2 cellular contexts compared by ENCODE assay signal in the genomic region with DNA sequence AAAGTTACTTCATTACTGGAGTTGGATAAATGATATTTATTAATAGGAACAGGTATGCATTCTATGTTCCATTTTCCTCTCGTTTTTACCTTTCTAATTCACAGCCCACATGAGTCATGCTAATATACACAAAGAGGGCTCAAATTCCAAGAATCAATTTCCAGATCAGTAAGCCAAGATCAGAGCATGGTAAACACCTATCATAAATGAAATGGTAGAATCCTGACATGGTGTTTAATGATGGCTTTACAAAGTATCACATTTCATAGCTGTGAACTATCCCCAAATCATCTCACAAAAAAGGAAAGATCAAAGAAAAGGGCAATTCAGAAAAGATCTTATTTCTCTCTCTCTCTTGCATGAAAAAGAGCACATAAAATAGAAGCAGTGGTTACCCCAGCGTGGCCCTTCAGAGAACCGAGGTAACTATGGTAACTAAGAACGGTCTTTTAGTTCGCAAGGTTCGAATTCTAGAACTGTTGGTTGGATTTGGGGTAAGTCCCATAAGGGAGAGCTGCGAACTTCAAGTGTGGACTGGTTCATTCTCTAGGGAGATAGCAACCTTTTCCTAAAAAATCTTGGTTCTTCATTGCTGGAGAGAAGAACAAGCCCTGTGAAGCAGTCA.
A peak's percentile ranks its signal among the peaks of the same experiment; 100 is the strongest.
TF ChIP-seq lines count a peak whose summit lies in the region.

No MANE protein-coding gene starts in this region.

TF ChIP-seq in HEK293, 187 proteins besides CTCF, POLR2A, EP300 and RAD21:
- TF ChIP-seq ZNF366 (tag by site-specific recombination; conservative IDR thresholded peaks at IDR 0.05) = no peak; the same call in 1 of the 2 replicates
- TF ChIP-seq ZIC2 (tag by site-specific recombination; IDR thresholded peaks at IDR 0.05) = no peak
- TF ChIP-seq, protein P1, sequence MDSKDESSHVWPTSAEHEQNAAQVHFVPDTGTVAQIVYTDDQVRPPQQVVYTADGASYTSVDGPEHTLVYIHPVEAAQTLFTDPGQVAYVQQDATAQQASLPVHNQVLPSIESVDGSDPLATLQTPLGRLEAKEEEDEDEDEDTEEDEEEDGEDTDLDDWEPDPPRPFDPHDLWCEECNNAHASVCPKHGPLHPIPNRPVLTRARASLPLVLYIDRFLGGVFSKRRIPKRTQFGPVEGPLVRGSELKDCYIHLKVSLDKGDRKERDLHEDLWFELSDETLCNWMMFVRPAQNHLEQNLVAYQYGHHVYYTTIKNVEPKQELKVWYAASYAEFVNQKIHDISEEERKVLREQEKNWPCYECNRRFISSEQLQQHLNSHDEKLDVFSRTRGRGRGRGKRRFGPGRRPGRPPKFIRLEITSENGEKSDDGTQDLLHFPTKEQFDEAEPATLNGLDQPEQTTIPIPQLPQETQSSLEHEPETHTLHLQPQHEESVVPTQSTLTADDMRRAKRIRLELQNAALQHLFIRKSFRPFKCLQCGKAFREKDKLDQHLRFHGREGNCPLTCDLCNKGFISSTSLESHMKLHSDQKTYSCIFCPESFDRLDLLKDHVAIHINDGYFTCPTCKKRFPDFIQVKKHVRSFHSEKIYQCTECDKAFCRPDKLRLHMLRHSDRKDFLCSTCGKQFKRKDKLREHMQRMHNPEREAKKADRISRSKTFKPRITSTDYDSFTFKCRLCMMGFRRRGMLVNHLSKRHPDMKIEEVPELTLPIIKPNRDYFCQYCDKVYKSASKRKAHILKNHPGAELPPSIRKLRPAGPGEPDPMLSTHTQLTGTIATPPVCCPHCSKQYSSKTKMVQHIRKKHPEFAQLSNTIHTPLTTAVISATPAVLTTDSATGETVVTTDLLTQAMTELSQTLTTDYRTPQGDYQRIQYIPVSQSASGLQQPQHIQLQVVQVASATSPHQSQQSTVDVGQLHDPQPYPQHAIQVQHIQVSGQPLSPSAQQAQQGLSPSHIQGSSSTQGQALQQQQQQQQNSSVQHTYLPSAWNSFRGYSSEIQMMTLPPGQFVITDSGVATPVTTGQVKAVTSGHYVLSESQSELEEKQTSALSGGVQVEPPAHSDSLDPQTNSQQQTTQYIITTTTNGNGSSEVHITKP (tag by site-specific recombination; IDR thresholded peaks at IDR 0.05) = peak; percentile 80
- TF ChIP-seq ZBTB17 (tag by site-specific recombination; IDR thresholded peaks at IDR 0.05) = peak; percentile 44; the same call in 1 of the 2 replicates
- TF ChIP-seq TRIM28 (IDR thresholded peaks at IDR 0.05; ENCODE audit: borderline replicate concordance, low read length) = no peak
- TF ChIP-seq, protein P2, sequence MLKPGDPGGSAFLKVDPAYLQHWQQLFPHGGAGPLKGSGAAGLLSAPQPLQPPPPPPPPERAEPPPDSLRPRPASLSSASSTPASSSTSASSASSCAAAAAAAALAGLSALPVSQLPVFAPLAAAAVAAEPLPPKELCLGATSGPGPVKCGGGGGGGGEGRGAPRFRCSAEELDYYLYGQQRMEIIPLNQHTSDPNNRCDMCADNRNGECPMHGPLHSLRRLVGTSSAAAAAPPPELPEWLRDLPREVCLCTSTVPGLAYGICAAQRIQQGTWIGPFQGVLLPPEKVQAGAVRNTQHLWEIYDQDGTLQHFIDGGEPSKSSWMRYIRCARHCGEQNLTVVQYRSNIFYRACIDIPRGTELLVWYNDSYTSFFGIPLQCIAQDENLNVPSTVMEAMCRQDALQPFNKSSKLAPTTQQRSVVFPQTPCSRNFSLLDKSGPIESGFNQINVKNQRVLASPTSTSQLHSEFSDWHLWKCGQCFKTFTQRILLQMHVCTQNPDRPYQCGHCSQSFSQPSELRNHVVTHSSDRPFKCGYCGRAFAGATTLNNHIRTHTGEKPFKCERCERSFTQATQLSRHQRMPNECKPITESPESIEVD (tag by site-specific recombination; IDR thresholded peaks at IDR 0.05) = peak; percentile 58; the same call in 1 of the 2 replicates
- no peak for TF ChIP-seq ZNF501 (tag by site-specific recombination; IDR thresholded peaks at IDR 0.05)
- no peak for TF ChIP-seq OVOL3 (tag by site-specific recombination; IDR thresholded peaks at IDR 0.05)
- TF ChIP-seq ZNF416 (tag by site-specific recombination; IDR thresholded peaks at IDR 0.05) = no peak
- TF ChIP-seq ZNF596 (tag by site-specific recombination; IDR thresholded peaks at IDR 0.05) = peak; percentile 29; the same call in 1 of the 2 replicates
- TF ChIP-seq FEZF1 (tag by site-specific recombination; IDR thresholded peaks at IDR 0.05) = peak; percentile 84
- TF ChIP-seq MYNN (tag by site-specific recombination; IDR thresholded peaks at IDR 0.05; ENCODE audit: borderline replicate concordance) = peak; percentile 79; the same call in 1 of the 2 replicates
- TF ChIP-seq SP7 (tag by site-specific recombination; IDR thresholded peaks at IDR 0.05) = peak; percentile 92
- no peak for TF ChIP-seq ZNF658 (tag by site-specific recombination; IDR thresholded peaks at IDR 0.05)
- 0 out of 2 replicates have a peak, but pooled peaks have one; percentile 28 for TF ChIP-seq ZNF843 (tag by site-specific recombination; IDR thresholded peaks at IDR 0.05)
- TF ChIP-seq PRDM1 (tag by site-specific recombination; IDR thresholded peaks at IDR 0.05) = peak; percentile 56; the same call in 1 of the 2 replicates
- peak; percentile 30; the same call in 1 of the 2 replicates for TF ChIP-seq OSR2 (tag by site-specific recombination; IDR thresholded peaks at IDR 0.05)

TF ChIP-seq in H1, 55 proteins besides CTCF, POLR2A, EP300 and RAD21:
- TF ChIP-seq SIRT6 (IDR thresholded peaks at IDR 0.05; ENCODE audit: low read length) (no peak), RBBP5 (IDR thresholded peaks at IDR 0.05; ENCODE audit: borderline replicate concordance, low read depth, low read length) (no peak), KDM4A (IDR thresholded peaks at IDR 0.05; ENCODE audit: low read depth, low read length, severe bottlenecking) (no peak), ZNF274 (IDR thresholded peaks at IDR 0.05; ENCODE audit: borderline replicate concordance, extremely low read depth, low read length) (no peak), PHF8 (conservative IDR thresholded peaks at IDR 0.05; ENCODE audit: low read depth, low read length) (no peak)
